In genomic region chr19:15419413-15420025, GRCh38 we compare ENCODE assay signal across 8 cellular contexts. TPM values are rescaled to one million over a fixed set of nuclear protein-coding genes. Genes with fewer than 3 reads are reported as not detected.
DNase-seq lines count a peak whose midpoint lies in the region; ATAC-seq and TF ChIP-seq lines count a peak whose summit lies in the region.

No MANE protein-coding gene starts in this region.

- H3K4me3 ChIP-seq in CD8-positive, alpha-beta memory T cell (ENCODE audit: low read length): peak overlapping the region; percentile 37
- H3K4me3 ChIP-seq in choroid plexus epithelial cell (ENCODE audit: low read depth, low read length) (peak overlapping the region; percentile 61), neural progenitor cell (peak overlapping the region; percentile 26)

- TF ChIP-seq CTCF in choroid plexus epithelial cell (conservative IDR thresholded peaks at IDR 0.05; ENCODE audit: low read depth, low read length): no peak
- TF ChIP-seq CTCF in neural progenitor cell (IDR thresholded peaks at IDR 0.05): no peak

- no peak overlapping the region for H2AFZ ChIP-seq in neural progenitor cell (replicated peaks)

- H3K27ac Mint-ChIP-seq in CD8-positive, alpha-beta memory T cell: peak overlapping the region in 7 of 8 donors; percentile 6 to 99 (median 75)
- no peak overlapping the region for H3K27ac Mint-ChIP-seq in neural progenitor cell

- H3K36me3 Mint-ChIP-seq in CD8-positive, alpha-beta memory T cell: peaks cover 6 to 45% (median 10%) of the 10 kb centered on the region in 3 donors
- peaks cover 30% of the 10 kb centered on the region for H3K36me3 Mint-ChIP-seq in neural progenitor cell

- H3K79me2 ChIP-seq in neural progenitor cell (ENCODE audit: low read depth): peaks cover 43% of the 10 kb centered on the region

- no peak overlapping the region for H3K9ac ChIP-seq in neural progenitor cell

- H3K4me3 Mint-ChIP-seq in CD8-positive, alpha-beta memory T cell: peak overlapping the region; percentile 94 to 100 (median 98)
- H3K4me3 Mint-ChIP-seq in neural progenitor cell: peak overlapping the region; percentile 100

- H3K4me2 ChIP-seq in neural progenitor cell: peak overlapping the region; percentile 70

- peaks cover 16% of the 10 kb centered on the region for H3F3A ChIP-seq in neural progenitor cell (ENCODE audit: low read depth)

- H3K36me3 ChIP-seq in CD8-positive, alpha-beta memory T cell (ENCODE audit: insufficient read depth, low read length): peaks cover 10% of the 10 kb centered on the region
- H3K36me3 ChIP-seq in neural progenitor cell: peaks cover 5% of the 10 kb centered on the region

- no peaks in the 10 kb centered on the region for H3K27me3 ChIP-seq in CD8-positive, alpha-beta memory T cell (ENCODE audit: insufficient read depth, low read length, poor library complexity, severe bottlenecking)
- H3K27me3 ChIP-seq in neural progenitor cell: no peaks in the 10 kb centered on the region

- H3K9me3 Mint-ChIP-seq in CD8-positive, alpha-beta memory T cell: no peaks in the 10 kb centered on the region
- H3K9me3 Mint-ChIP-seq in neural progenitor cell: peaks cover 7% of the 10 kb centered on the region

- ATAC-seq in GM21528 (IDR thresholded peaks at IDR 0.05; ENCODE audit: low FRiP score, unreplicated experiment) (no peak), GM19452 (IDR thresholded peaks at IDR 0.05; ENCODE audit: unreplicated experiment) (no peak)

- H3K27ac ChIP-seq in CD8-positive, alpha-beta memory T cell (ENCODE audit: low read depth, low read length): no peak overlapping the region
- H3K27ac ChIP-seq in neural progenitor cell: no peak overlapping the region

- H3K27me3 Mint-ChIP-seq in CD8-positive, alpha-beta memory T cell: peaks cover 0 to 3% of the 10 kb centered on the region in 2 donors
- peaks cover 7% of the 10 kb centered on the region for H3K27me3 Mint-ChIP-seq in neural progenitor cell (ENCODE audit: insufficient read depth, low read depth)

- H3K4me1 Mint-ChIP-seq in CD8-positive, alpha-beta memory T cell: peaks cover 35 to 47% (median 46%) of the 10 kb centered on the region in 3 donors
- peaks cover 22% of the 10 kb centered on the region for H3K4me1 Mint-ChIP-seq in neural progenitor cell

- H3K9me3 ChIP-seq in CD8-positive, alpha-beta memory T cell (ENCODE audit: low read length): no peaks in the 10 kb centered on the region
- no peaks in the 10 kb centered on the region for H3K9me3 ChIP-seq in neural progenitor cell (ENCODE audit: low read depth)

- H4K20me1 ChIP-seq in neural progenitor cell (ENCODE audit: low read depth): peaks cover 34% of the 10 kb centered on the region

- CTCF ChIA-PET in CD8-positive, alpha-beta memory T cell (lab: Charles Lee): interaction anchor here (0.7 to 5.0 kb wide), 44 partner anchors 9 to 266 kb away, joined by 3 to 183 read pairs (median 4); partner anchors contain the start of genes AKAP8, BRD4, PGLYRP2 and RASAL3
- CTCF ChIA-PET in HEK293T (lab: Yijun Ruan, JAX): interaction anchor here (0.7 to 3.5 kb wide), 8 partner anchors 9 to 141 kb away, joined by 3 to 28 read pairs (median 4); no protein-coding TSS in a partner anchor

- no peak for DNase-seq in CD8-positive, alpha-beta memory T cell
- DNase-seq in M059J (ENCODE audit: low read depth) (peak; percentile 30), choroid plexus epithelial cell (ENCODE audit: low read depth) (no peak), neural progenitor cell (ENCODE audit: low spot score) (no peak), HEK293T (ENCODE audit: extremely low spot score) (no peak), NK-92 (lab: John Stamatoyannopoulos, UW; ENCODE audit: unreplicated experiment) (no peak)

- H3K4me1 ChIP-seq in CD8-positive, alpha-beta memory T cell (ENCODE audit: insufficient read depth, low read length): peaks cover 37% of the 10 kb centered on the region
- H3K4me1 ChIP-seq in neural progenitor cell: peaks cover 10% of the 10 kb centered on the region

- POLR2A ChIA-PET in CD8-positive, alpha-beta memory T cell (lab: Charles Lee): interaction anchor here (0.5 to 3.1 kb wide), 20 partner anchors 10 to 328 kb away, joined by 3 to 61 read pairs (median 4); partner anchors contain the start of genes AKAP8, RASAL3 and WIZ
- POLR2A ChIA-PET in HEK293T (lab: Yijun Ruan, JAX): interaction anchor here (0.6 to 4.8 kb wide), 17 partner anchors 10 to 169 kb away, joined by 3 to 54 read pairs (median 4); partner anchors contain the start of gene AKAP8

TF ChIP-seq in HEK293T, 16 proteins besides CTCF, POLR2A, EP300 and RAD21:
- no peak for TF ChIP-seq FOXM1 (IDR thresholded peaks at IDR 0.05; ENCODE audit: borderline replicate concordance)
- TF ChIP-seq ELF4 (IDR thresholded peaks at IDR 0.05): no peak

RNA-seq across cellular contexts. Expression of gene AKAP8L, which starts 0.7 kb away (rescaled TPM):
- total RNA-seq in CD8-positive, alpha-beta memory T cell: 10 to 100 TPM; 74.5 to 74.9 TPM
- 69.8 TPM for polyA plus RNA-seq in CD8-positive, alpha-beta memory T cell
- total RNA-seq in M059J (2014; rRNA removed; shearing (Covaris generic)): 59.7 and 63.6 TPM in 2 replicates
- 131 and 210 TPM in 2 replicates for total RNA-seq in neural progenitor cell (ENCODE audit: low replicate concordance)

RNA-seq across cellular contexts. Expression of gene WIZ, which starts 30.2 kb away (rescaled TPM):
- total RNA-seq in CD8-positive, alpha-beta memory T cell: 10 to 100 TPM; 28.9 to 31.2 TPM
- 1.8 TPM for polyA plus RNA-seq in CD8-positive, alpha-beta memory T cell
- 7.2 and 16.9 TPM in 2 replicates for total RNA-seq in M059J (2014; rRNA removed; shearing (Covaris generic))
- total RNA-seq in neural progenitor cell (ENCODE audit: low replicate concordance): 9.1 and 30.3 TPM in 2 replicates

RNA-seq across cellular contexts. Expression of gene AKAP8, which starts 39.9 kb away (rescaled TPM):
- total RNA-seq in CD8-positive, alpha-beta memory T cell: 10 to 100 TPM; 48.6 to 59.8 TPM
- 22.3 TPM for polyA plus RNA-seq in CD8-positive, alpha-beta memory T cell
- total RNA-seq in M059J (2014; rRNA removed; shearing (Covaris generic)): 10.1 and 16.4 TPM in 2 replicates
- 20.1 and 23.7 TPM in 2 replicates for total RNA-seq in neural progenitor cell (ENCODE audit: low replicate concordance)

RNA-seq across cellular contexts. Expression of gene RASAL3, which starts 44.8 kb away (rescaled TPM):
- 100 to 1,000 TPM; 120 to 125 TPM for total RNA-seq in CD8-positive, alpha-beta memory T cell
- polyA plus RNA-seq in CD8-positive, alpha-beta memory T cell: 144 TPM
- total RNA-seq in M059J (2014; rRNA removed; shearing (Covaris generic)): 0.05 TPM in 1 of 2 replicates, not detected in the other
- total RNA-seq in neural progenitor cell (ENCODE audit: low replicate concordance): not detected in 2 replicates

RNA-seq across cellular contexts. Expression of gene PGLYRP2, which starts 59.8 kb away (rescaled TPM):
- total RNA-seq in CD8-positive, alpha-beta memory T cell: under 1 TPM in 1 of 2 experiments, not detected in 1; 0.13 TPM
- 0.49 TPM for polyA plus RNA-seq in CD8-positive, alpha-beta memory T cell
- total RNA-seq in M059J (2014; rRNA removed; shearing (Covaris generic)): 0.17 TPM in 1 of 2 replicates, not detected in the other
- total RNA-seq in neural progenitor cell (ENCODE audit: low replicate concordance): not detected in 2 replicates
